9 cellular contexts compared by ENCODE assay signal in genomic region chr4:96352051-96352517, GRCh38.
DNase-seq lines count a peak whose midpoint lies in the region; ATAC-seq and TF ChIP-seq lines count a peak whose summit lies in the region.
"Had no signal": no experiment of that assay in that cellular context is flagged by ENCODE, and none has a peak within 500 bp of the region (broad histone marks: within the 10 kb centered on the region; RNA-seq: fewer than 3 reads in every experiment).

No MANE protein-coding gene starts in this region.

- TF ChIP-seq CTCF in cardiac muscle cell (IDR thresholded peaks at IDR 0.05; ENCODE audit: low read depth, low read length), result peak; percentile 48
- TF ChIP-seq CTCF in Panc1 (IDR thresholded peaks at IDR 0.05), result peak; percentile 39; the same call in 1 of the 2 replicates
- TF ChIP-seq CTCF in lower leg skin (IDR thresholded peaks at IDR 0.05), result no peak

- no peaks in the 10 kb centered on the region for H3K9me3 ChIP-seq in cardiac muscle cell (ENCODE audit: low read depth)
- H3K9me3 ChIP-seq in Panc1 (ENCODE audit: control insufficient read depth, insufficient read depth, low read depth, low read length), result no peaks in the 10 kb centered on the region

- H3K36me3 ChIP-seq in cardiac muscle cell (no peaks in the 10 kb centered on the region), Panc1 (ENCODE audit: control insufficient read depth, insufficient read depth, low read length) (no peaks in the 10 kb centered on the region)

- TF ChIP-seq POLR2A in lower leg skin (IDR thresholded peaks at IDR 0.05), result no peak

- H3K27ac ChIP-seq in cardiac muscle cell (no peak overlapping the region), Panc1 (ENCODE audit: low read length) (no peak overlapping the region)

- intact Hi-C loops in Right ventricle myocardium inferior (cut with DNase I), result no loop called here
- intact Hi-C loops in Panc1 (cut with micrococcal nuclease; ENCODE audit: unreplicated experiment), result loop anchor here (5.0 kb wide), 1 partner anchor 1185 kb away; no protein-coding TSS in a partner anchor
- intact Hi-C loops in lower leg skin (cut with DNase I; ENCODE audit: low total_unique reads), result no loop called here

- H3K4me3 ChIP-seq in cardiac muscle cell (no peak overlapping the region), Panc1 (ENCODE audit: low read depth in 2 of 2, low read length in 2 of 2) (no peak overlapping the region), lower leg skin (ENCODE audit: low read depth, poor library complexity, severe bottlenecking) (no peak overlapping the region)

- BruUV-seq in Panc1 (replicated peaks; lab: Mats Ljungman, UMichigan), result no TSS peak

- ATAC-seq in Right ventricle myocardium inferior, result no peak
- no peak for ATAC-seq in Panc1
- no peak for ATAC-seq in GM18520 (IDR thresholded peaks at IDR 0.05; ENCODE audit: unreplicated experiment)

- CTCF ChIA-PET in Panc1 (lab: Charles Lee), result no interaction called here

- POLR2A ChIA-PET in Panc1 (lab: Charles Lee), result no interaction called here

- DNase-seq in cardiac muscle cell (ENCODE audit: low read depth in 1 of 2, low spot score in 1 of 2) (peak; percentile 36 to 72), Right ventricle myocardium inferior (ENCODE audit: missing footprints) (no peak), Panc1 (ENCODE audit: low read depth, low spot score) (peak; percentile 2), fibroblast of peridontal ligament (ENCODE audit: extremely low read depth) (peak; percentile 16), stromal cell of bone marrow (ENCODE audit: low read depth) (peak; percentile 11), lower leg skin (ENCODE audit: low spot score in 2 of 2) (no peak)
- no peak for DNase-seq in stimulated activated CD4-positive, alpha-beta T cell treated with anti-CD3 and anti-CD28 coated beads, Interleukin-4, amount 100 ng/mL, for 24 hours
- DNase-seq: activated CD4-positive, CD25-positive, alpha-beta regulatory T cell treated with anti-CD3 and anti-CD28 coated beads, Interleukin-2, amount 50 U/mL, for 72 hours had no signal

- in situ Hi-C loops in Panc1 (cut with HindIII; ENCODE audit: low pct_unique_long_range_greater_than_20kb, low sequenced_read_pairs), result no loop called here

- H3K4me1 ChIP-seq in cardiac muscle cell (ENCODE audit: low read depth), result peaks cover 5% of the 10 kb centered on the region
- no peaks in the 10 kb centered on the region for H3K4me1 ChIP-seq in Panc1 (ENCODE audit: control insufficient read depth, insufficient read depth, low read length)

- H3K27me3 ChIP-seq in cardiac muscle cell (no peaks in the 10 kb centered on the region), Panc1 (ENCODE audit: control insufficient read depth, insufficient read depth, low read length) (no peaks in the 10 kb centered on the region)

- 36 to 41% methylated on average over 3 of the region's 3 CpGs for WGBS in lower leg skin, 2 donors

Comparison
In these comparisons a context has a peak if more than half of its experiments do, and no peak if none do; other contexts are left out.
1. DNase-seq: peak in cardiac muscle cell (2 of 2), Panc1 (single experiment), fibroblast of peridontal ligament (single experiment) and stromal cell of bone marrow (single experiment); none in Right ventricle myocardium inferior (single experiment), lower leg skin (0 of 2) and stimulated activated CD4-positive, alpha-beta T cell treated with anti-CD3 and anti-CD28 coated beads, Interleukin-4, amount 100 ng/mL, for 24 hours (single experiment).
2. CTCF ChIP-seq: peak in cardiac muscle cell (single experiment) and Panc1 (single experiment); none in lower leg skin (0 of 3).